ENCODE assay signal across 1 cellular context in genomic region chr15:73888224-73889041, GRCh38.
TF ChIP-seq lines count a peak whose summit lies in the region.

No MANE protein-coding gene starts in this region.

TF ChIP-seq in HEK293, 187 proteins besides CTCF, POLR2A, EP300 and RAD21 (continued from another document):
- TF ChIP-seq INSM2 (tag by site-specific recombination; IDR thresholded peaks at IDR 0.05) (no peak), ZNF513 (tag by site-specific recombination; IDR thresholded peaks at IDR 0.05) (peak; percentile 99), MZF1 (tag by site-specific recombination; IDR thresholded peaks at IDR 0.05; ENCODE audit: borderline replicate concordance) (no peak), REPIN1 (tag by site-specific recombination; IDR thresholded peaks at IDR 0.05; ENCODE audit: low read depth) (no peak), ZNF311 (tag by site-specific recombination; IDR thresholded peaks at IDR 0.05; ENCODE audit: borderline replicate concordance) (no peak), ZNF169 (tag by site-specific recombination; IDR thresholded peaks at IDR 0.05) (no peak), ZFP69B (tag by site-specific recombination; IDR thresholded peaks at IDR 0.05) (no peak), ZFHX2 (tag by site-specific recombination; conservative IDR thresholded peaks at IDR 0.05) (peak; percentile 98), YY2 (tag by site-specific recombination; IDR thresholded peaks at IDR 0.05) (no peak), ZNF670 (tag by site-specific recombination; IDR thresholded peaks at IDR 0.05; ENCODE audit: low read depth) (no peak), PRDM1 (tag by site-specific recombination; IDR thresholded peaks at IDR 0.05) (no peak), ZNF266 (tag by site-specific recombination; IDR thresholded peaks at IDR 0.05; ENCODE audit: low read depth) (no peak), GLI4 (tag by site-specific recombination; IDR thresholded peaks at IDR 0.05) (no peak), ZNF112 (tag by site-specific recombination; IDR thresholded peaks at IDR 0.05) (no peak), ZBTB20 (tag by site-specific recombination; IDR thresholded peaks at IDR 0.05) (no peak), ZNF48 (tag by site-specific recombination; IDR thresholded peaks at IDR 0.05) (no peak), EGR2 (tag by site-specific recombination; IDR thresholded peaks at IDR 0.05; ENCODE audit: low read depth) (peak; percentile 99), ZBTB21 (tag by site-specific recombination; IDR thresholded peaks at IDR 0.05) (no peak), ZNF202 (tag by site-specific recombination; IDR thresholded peaks at IDR 0.05; ENCODE audit: borderline replicate concordance) (no peak), ZNF157 (tag by site-specific recombination; IDR thresholded peaks at IDR 0.05) (no peak), ZBTB17 (tag by site-specific recombination; IDR thresholded peaks at IDR 0.05) (0 out of 2 replicates have a peak, but pooled peaks have one; percentile 12)
- TF ChIP-seq, protein P1, sequence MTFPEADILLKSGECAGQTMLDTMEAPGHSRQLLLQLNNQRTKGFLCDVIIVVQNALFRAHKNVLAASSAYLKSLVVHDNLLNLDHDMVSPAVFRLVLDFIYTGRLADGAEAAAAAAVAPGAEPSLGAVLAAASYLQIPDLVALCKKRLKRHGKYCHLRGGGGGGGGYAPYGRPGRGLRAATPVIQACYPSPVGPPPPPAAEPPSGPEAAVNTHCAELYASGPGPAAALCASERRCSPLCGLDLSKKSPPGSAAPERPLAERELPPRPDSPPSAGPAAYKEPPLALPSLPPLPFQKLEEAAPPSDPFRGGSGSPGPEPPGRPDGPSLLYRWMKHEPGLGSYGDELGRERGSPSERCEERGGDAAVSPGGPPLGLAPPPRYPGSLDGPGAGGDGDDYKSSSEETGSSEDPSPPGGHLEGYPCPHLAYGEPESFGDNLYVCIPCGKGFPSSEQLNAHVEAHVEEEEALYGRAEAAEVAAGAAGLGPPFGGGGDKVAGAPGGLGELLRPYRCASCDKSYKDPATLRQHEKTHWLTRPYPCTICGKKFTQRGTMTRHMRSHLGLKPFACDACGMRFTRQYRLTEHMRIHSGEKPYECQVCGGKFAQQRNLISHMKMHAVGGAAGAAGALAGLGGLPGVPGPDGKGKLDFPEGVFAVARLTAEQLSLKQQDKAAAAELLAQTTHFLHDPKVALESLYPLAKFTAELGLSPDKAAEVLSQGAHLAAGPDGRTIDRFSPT (tag by site-specific recombination; IDR thresholded peaks at IDR 0.05) = no peak
- TF ChIP-seq, protein P2, sequence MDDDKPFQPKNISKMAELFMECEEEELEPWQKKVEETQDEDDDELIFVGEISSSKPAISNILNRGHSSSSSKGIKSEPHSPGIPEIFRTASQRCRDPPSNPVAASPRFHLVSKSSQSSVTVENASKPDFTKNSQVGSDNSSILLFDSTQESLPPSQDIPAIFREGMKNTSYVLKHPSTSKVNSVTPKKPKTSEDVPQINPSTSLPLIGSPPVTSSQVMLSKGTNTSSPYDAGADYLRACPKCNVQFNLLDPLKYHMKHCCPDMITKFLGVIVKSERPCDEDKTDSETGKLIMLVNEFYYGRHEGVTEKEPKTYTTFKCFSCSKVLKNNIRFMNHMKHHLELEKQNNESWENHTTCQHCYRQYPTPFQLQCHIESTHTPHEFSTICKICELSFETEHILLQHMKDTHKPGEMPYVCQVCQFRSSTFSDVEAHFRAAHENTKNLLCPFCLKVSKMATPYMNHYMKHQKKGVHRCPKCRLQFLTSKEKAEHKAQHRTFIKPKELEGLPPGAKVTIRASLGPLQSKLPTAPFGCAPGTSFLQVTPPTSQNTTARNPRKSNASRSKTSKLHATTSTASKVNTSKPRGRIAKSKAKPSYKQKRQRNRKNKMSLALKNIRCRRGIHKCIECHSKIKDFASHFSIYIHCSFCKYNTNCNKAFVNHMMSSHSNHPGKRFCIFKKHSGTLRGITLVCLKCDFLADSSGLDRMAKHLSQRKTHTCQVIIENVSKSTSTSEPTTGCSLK (tag by site-specific recombination; IDR thresholded peaks at IDR 0.05) = no peak
- TF ChIP-seq, protein P3, sequence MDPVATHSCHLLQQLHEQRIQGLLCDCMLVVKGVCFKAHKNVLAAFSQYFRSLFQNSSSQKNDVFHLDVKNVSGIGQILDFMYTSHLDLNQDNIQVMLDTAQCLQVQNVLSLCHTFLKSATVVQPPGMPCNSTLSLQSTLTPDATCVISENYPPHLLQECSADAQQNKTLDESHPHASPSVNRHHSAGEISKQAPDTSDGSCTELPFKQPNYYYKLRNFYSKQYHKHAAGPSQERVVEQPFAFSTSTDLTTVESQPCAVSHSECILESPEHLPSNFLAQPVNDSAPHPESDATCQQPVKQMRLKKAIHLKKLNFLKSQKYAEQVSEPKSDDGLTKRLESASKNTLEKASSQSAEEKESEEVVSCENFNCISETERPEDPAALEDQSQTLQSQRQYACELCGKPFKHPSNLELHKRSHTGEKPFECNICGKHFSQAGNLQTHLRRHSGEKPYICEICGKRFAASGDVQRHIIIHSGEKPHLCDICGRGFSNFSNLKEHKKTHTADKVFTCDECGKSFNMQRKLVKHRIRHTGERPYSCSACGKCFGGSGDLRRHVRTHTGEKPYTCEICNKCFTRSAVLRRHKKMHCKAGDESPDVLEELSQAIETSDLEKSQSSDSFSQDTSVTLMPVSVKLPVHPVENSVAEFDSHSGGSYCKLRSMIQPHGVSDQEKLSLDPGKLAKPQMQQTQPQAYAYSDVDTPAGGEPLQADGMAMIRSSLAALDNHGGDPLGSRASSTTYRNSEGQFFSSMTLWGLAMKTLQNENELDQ (tag by site-specific recombination; IDR thresholded peaks at IDR 0.05; ENCODE audit: low read depth) = no peak
